Comparison of ENCODE assay signal across 30 cellular contexts in the genomic region with DNA sequence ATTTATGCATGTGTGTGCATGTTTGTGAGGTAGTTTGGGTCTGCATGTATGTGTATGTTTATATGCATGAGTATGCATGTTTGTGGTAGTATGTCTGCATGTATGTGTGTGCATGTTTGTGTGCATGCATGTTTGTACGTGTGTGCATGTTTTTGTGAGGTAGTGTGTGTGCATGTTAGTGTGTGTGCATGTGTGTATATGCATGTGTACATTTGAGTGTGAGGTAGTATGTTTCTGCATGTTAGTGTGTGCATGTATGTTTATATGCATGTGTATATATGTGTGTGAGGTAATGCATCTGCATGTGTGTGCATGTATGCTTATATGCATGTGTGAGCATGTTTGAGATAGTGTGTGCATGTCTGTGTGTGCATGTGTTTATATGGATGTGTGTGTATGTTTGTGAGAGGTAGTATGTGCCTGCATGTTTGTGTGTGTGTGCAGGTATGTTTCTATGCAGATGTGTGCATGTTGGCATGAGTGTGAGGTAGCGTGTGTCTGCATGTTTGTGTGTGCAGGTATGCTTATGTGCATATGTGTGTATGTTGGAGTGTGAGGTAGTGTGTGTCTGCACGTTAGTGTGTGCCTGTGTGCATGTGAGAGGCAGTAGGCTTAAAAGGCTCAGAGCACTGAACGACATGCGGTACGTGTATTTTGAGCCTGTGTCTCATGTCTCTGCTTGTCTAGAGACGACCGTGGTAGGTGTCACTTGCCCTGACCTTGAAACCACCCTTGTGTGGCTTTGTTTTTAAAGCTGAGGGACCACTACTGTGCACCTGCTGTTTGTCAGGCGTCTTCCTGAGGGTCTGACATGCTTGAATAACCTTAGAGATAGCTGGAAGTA. TPM values are rescaled to one million over a fixed set of nuclear protein-coding genes. Genes with fewer than 3 reads are reported as not detected.
DNase-seq lines count a peak whose midpoint lies in the region; ATAC-seq, FAIRE-seq and TF ChIP-seq lines count a peak whose summit lies in the region.
"Had no signal": no experiment of that assay in that cellular context is flagged by ENCODE, and none has a peak within 500 bp of the region (broad histone marks: within the 10 kb centered on the region; RNA-seq: fewer than 3 reads in every experiment).

No MANE protein-coding gene starts in this region.

- no peak for ATAC-seq in HepG2
- ATAC-seq in right lobe of liver: no peak
- no peak for ATAC-seq in T-helper 17 cell
- ATAC-seq: foreskin keratinocyte; left lung; naive thymus-derived CD8-positive, alpha-beta T cell had no signal

- H3K4me1 ChIP-seq in HepG2 (ENCODE audit: insufficient read depth, low read length): no peaks in the 10 kb centered on the region
- H3K4me1 ChIP-seq in right lobe of liver: peaks cover 0 to 15% (median 6%) of the 10 kb centered on the region in 4 donors
- peaks cover 20% of the 10 kb centered on the region for H3K4me1 ChIP-seq in keratinocyte (ENCODE audit: control insufficient read depth, extremely low read depth, insufficient read depth, low read length)
- H3K4me1 ChIP-seq: left lung, pancreas had no signal

- no peaks in the 10 kb centered on the region for H3K27me3 Mint-ChIP-seq in T-helper 17 cell
- H3K27me3 Mint-ChIP-seq: activated CD4-positive, alpha-beta T cell treated with anti-CD3 and anti-CD28 coated beads, Interleukin-2, amount 10 ng/mL, durations not matched to agents 24 days and 14 days; activated naive CD4-positive, alpha-beta T cell treated with anti-CD3 and anti-CD28 coated beads, Interleukin-2, amount 50 U/mL, for 24 hours; CD8-positive, alpha-beta memory T cell; naive thymus-derived CD8-positive, alpha-beta T cell; stimulated activated naive CD8-positive, alpha-beta T cell treated with anti-CD3 and anti-CD28 coated beads, Interleukin-15, Interleukin-2, amounts not matched to agents 100 ng/mL and 50 ng/mL, for 24 hours had no signal

- no peaks in the 10 kb centered on the region for H3K79me2 ChIP-seq in HepG2 (ENCODE audit: insufficient read depth, low read length)
- peaks cover 22% of the 10 kb centered on the region for H3K79me2 ChIP-seq in keratinocyte (ENCODE audit: control insufficient read depth, insufficient read depth, low read length)

- H3K9me3 ChIP-seq in HepG2 (ENCODE audit: low read length): no peaks in the 10 kb centered on the region
- no peaks in the 10 kb centered on the region for H3K9me3 ChIP-seq in right lobe of liver
- no peaks in the 10 kb centered on the region for H3K9me3 ChIP-seq in T-helper 17 cell (ENCODE audit: control insufficient read depth, low read length, poor library complexity, severe bottlenecking)
- H3K9me3 ChIP-seq in keratinocyte (ENCODE audit: control insufficient read depth, low read depth, low read length): no peaks in the 10 kb centered on the region
- H3K9me3 ChIP-seq: ascending aorta, left lung, pancreas, SK-N-SH, thyroid gland had no signal

- H4K20me1 ChIP-seq in HepG2 (ENCODE audit: insufficient read depth, low read length) (0 out of 2 replicates have a peak, but pooled peaks cover 2% of the 10 kb centered on the region), keratinocyte (ENCODE audit: control insufficient read depth, extremely low read depth, insufficient read depth, low read length) (no peaks in the 10 kb centered on the region)

- no TSS peak for BruUV-seq in HepG2 (replicated peaks; lab: Mats Ljungman, UMichigan)

- H2AFZ ChIP-seq in HepG2 (ENCODE audit: low read length): no peak overlapping the region
- H2AFZ ChIP-seq in keratinocyte (ENCODE audit: control insufficient read depth, low read length): no peak overlapping the region

- peak overlapping the region; percentile 45 for H3K27ac Mint-ChIP-seq in T-helper 17 cell
- H3K27ac Mint-ChIP-seq: activated CD4-positive, alpha-beta T cell treated with anti-CD3 and anti-CD28 coated beads, Interleukin-2, amount 10 ng/mL, durations not matched to agents 24 days and 14 days; activated naive CD4-positive, alpha-beta T cell treated with anti-CD3 and anti-CD28 coated beads, Interleukin-2, amount 50 U/mL, for 24 hours; activated T-helper 1 cell treated with anti-CD3 and anti-CD28 coated beads, Interleukin-12 subunit alpha, Interleukin-12 subunit beta, Interleukin-2, Interleukin-4 antibody, amounts not matched to agents 30 ng/mL and 10 ng/mL and 1 ng/mL, durations not matched to agents 14 hours and 24 hours and 36 hours; mesothelial cell of epicardium; stimulated activated naive CD8-positive, alpha-beta T cell treated with anti-CD3 and anti-CD28 coated beads, Interleukin-15, Interleukin-2, amounts not matched to agents 100 ng/mL and 50 ng/mL, for 24 hours had no signal

- 80% methylated on average over 7 of the region's 9 CpGs for WGBS in HepG2 (ENCODE audit: low lambda C conversion rate)
- 49% methylated on average over 5 of the region's 9 CpGs for WGBS in right lobe of liver (ENCODE audit: insufficient coverage, low coverage, low lambda C conversion rate, missing lambda C conversion rate)

- POLR2A ChIA-PET in HepG2 (lab: Yijun Ruan, JAX): no interaction called here

- CTCF ChIA-PET in HepG2 (lab: Yijun Ruan, JAX; ENCODE audit: low intra/inter-chr PET ratio, low total read pairs): no interaction called here

- no peak for TF ChIP-seq CTCF in HepG2 (CRISPR knock-in tag; IDR thresholded peaks at IDR 0.05)
- TF ChIP-seq CTCF in right lobe of liver (IDR thresholded peaks at IDR 0.05): no peak
- TF ChIP-seq CTCF in keratinocyte (optimal IDR thresholded peaks at IDR 0.05 in 1 of 3, IDR thresholded peaks at IDR 0.05 in 1 of 3, conservative IDR thresholded peaks at IDR 0.05 in 1 of 3; ENCODE audit: extremely low read depth in 1 of 3, insufficient read depth in 2 of 3, low read length in 3 of 3): no peak

- H3K27me3 ChIP-seq in HepG2 (ENCODE audit: control insufficient read depth in 1 of 2, insufficient read depth in 2 of 2, low read length in 2 of 2): no peaks in the 10 kb centered on the region
- no peaks in the 10 kb centered on the region for H3K27me3 ChIP-seq in right lobe of liver
- H3K27me3 ChIP-seq in keratinocyte (ENCODE audit: control insufficient read depth, extremely low read depth, insufficient read depth, low read length): no peaks in the 10 kb centered on the region
- H3K27me3 ChIP-seq: ascending aorta, foreskin keratinocyte, left lung, pancreas, thyroid gland had no signal

- peaks cover 9% of the 10 kb centered on the region for H3K4me1 Mint-ChIP-seq in T-helper 17 cell
- H3K4me1 Mint-ChIP-seq: activated CD4-positive, alpha-beta T cell treated with anti-CD3 and anti-CD28 coated beads, Interleukin-2, amount 10 ng/mL, durations not matched to agents 24 days and 14 days; activated naive CD4-positive, alpha-beta T cell treated with anti-CD3 and anti-CD28 coated beads, Interleukin-2, amount 50 U/mL, for 24 hours; CD8-positive, alpha-beta memory T cell; immature natural killer cell; mesothelial cell of epicardium had no signal

- peaks cover 3% of the 10 kb centered on the region for H3K9me1 ChIP-seq in keratinocyte (ENCODE audit: control insufficient read depth, extremely low read depth, insufficient read depth, low read length)

- in situ Hi-C loops in HepG2 (cut with HindIII; ENCODE audit: extremely low pct_ligation_motif_present, low pct_unique_long_range_greater_than_20kb): no loop called here

- H3K36me3 ChIP-seq in HepG2 (replicated peaks in 1 of 2; ENCODE audit: control insufficient read depth in 1 of 2, insufficient read depth in 2 of 2, low read length in 2 of 2) (no peaks in the 10 kb centered on the region; a peak in 1 of 5 replicates), right lobe of liver (no peaks in the 10 kb centered on the region), keratinocyte (ENCODE audit: control insufficient read depth in 2 of 2, extremely low read depth in 1 of 2, insufficient read depth in 2 of 2, low read length in 2 of 2) (peaks cover 36 to 57% of the 10 kb centered on the region in 2 experiments)
- H3K36me3 ChIP-seq: pancreas had no signal

- TF ChIP-seq POLR2A in HepG2 (IDR thresholded peaks at IDR 0.05; ENCODE audit: insufficient read depth in 1 of 2, low read depth in 2 of 2, low read length in 2 of 2) (no peak), right lobe of liver (IDR thresholded peaks at IDR 0.05) (no peak)

- peaks cover 10% of the 10 kb centered on the region for H3K36me3 Mint-ChIP-seq in T-helper 17 cell (ENCODE audit: low read depth)

- no peak for TF ChIP-seq EP300 in HepG2 (IDR thresholded peaks at IDR 0.05; ENCODE audit: low read depth in 2 of 2, low read length in 2 of 2)
- TF ChIP-seq EP300 in HepG2 (CRISPR knock-in tag; IDR thresholded peaks at IDR 0.05; ENCODE audit: borderline replicate concordance): no peak

- dilution Hi-C loops in keratinocyte (cut with MboI; ENCODE audit: extremely low pct_ligation_motif_present, low sequenced_read_pairs): no loop called here

- no peak for TF ChIP-seq RAD21 in HepG2 (CRISPR knock-in tag; IDR thresholded peaks at IDR 0.05)

- no peak for DNase-seq in HepG2 (ENCODE audit: low spot score)
- DNase-seq in right lobe of liver: no peak
- DNase-seq in T-helper 17 cell: no peak
- no peak for DNase-seq in keratinocyte (ENCODE audit: low read depth, low spot score)
- DNase-seq in NCI-H524 treated with DMSO at 0.1 percent for 48 hours (lab: John Stamatoyannopoulos, UW): no peak
- DNase-seq in DMS53 treated with DMSO at 0.1 percent for 48 hours (lab: John Stamatoyannopoulos, UW; ENCODE audit: unreplicated experiment): no peak
- DNase-seq in SKM-1 (lab: John Stamatoyannopoulos, UW; ENCODE audit: unreplicated experiment): no peak
- no peak for DNase-seq in NCI-H1694 (lab: John Stamatoyannopoulos, UW)
- DNase-seq: activated CD4-positive, alpha-beta T cell treated with anti-CD3 and anti-CD28 coated beads, Interleukin-2, amount 10 ng/mL, durations not matched to agents 24 days and 14 days; effector CD4-positive, alpha-beta T cell; foreskin keratinocyte; hippocampal formation; immature natural killer cell; left lung; naive thymus-derived CD8-positive, alpha-beta T cell; NCI-H1048; NCI-H187; NCI-H226; NCI-H748 treated with DMSO at 0.1 percent for 48 hours; pancreas; stimulated activated CD4-positive, alpha-beta T cell treated with anti-CD3 and anti-CD28 coated beads, Interleukin-12 subunit alpha, Interleukin-12 subunit beta, amount 100 ng/mL, for 4 hours had no signal

- H3K9ac ChIP-seq in HepG2 (ENCODE audit: insufficient read depth, low read depth, low read length) (no peak overlapping the region), keratinocyte (ENCODE audit: control insufficient read depth, extremely low read depth, insufficient read depth, low read length) (no peak overlapping the region)
- H3K9ac ChIP-seq: SK-N-SH had no signal

- H3K4me3 Mint-ChIP-seq in T-helper 17 cell: no peak overlapping the region
- H3K4me3 Mint-ChIP-seq: activated CD4-positive, alpha-beta T cell treated with anti-CD3 and anti-CD28 coated beads, Interleukin-2, amount 10 ng/mL, durations not matched to agents 24 days and 14 days; activated naive CD4-positive, alpha-beta T cell treated with anti-CD3 and anti-CD28 coated beads, Interleukin-2, amount 50 U/mL, for 24 hours; activated T-helper 1 cell treated with anti-CD3 and anti-CD28 coated beads, Interleukin-12 subunit alpha, Interleukin-12 subunit beta, Interleukin-2, Interleukin-4 antibody, amounts not matched to agents 30 ng/mL and 10 ng/mL and 1 ng/mL, durations not matched to agents 14 hours and 24 hours and 36 hours; CD8-positive, alpha-beta memory T cell; immature natural killer cell; mesothelial cell of epicardium; naive thymus-derived CD8-positive, alpha-beta T cell; stimulated activated naive CD8-positive, alpha-beta T cell treated with anti-CD3 and anti-CD28 coated beads, Interleukin-15, Interleukin-2, amounts not matched to agents 100 ng/mL and 50 ng/mL, for 24 hours had no signal

- H3K4me3 ChIP-seq in HepG2 (replicated peaks in 1 of 3; ENCODE audit: insufficient read depth in 1 of 3, low read depth in 2 of 3, low read length in 3 of 3) (no peak overlapping the region), right lobe of liver (no peak overlapping the region), keratinocyte (ENCODE audit: control insufficient read depth in 2 of 3, extremely low read depth in 1 of 3, insufficient read depth in 2 of 3, low read depth in 1 of 3, low read length in 3 of 3) (no peak overlapping the region)
- H3K4me3 ChIP-seq: ascending aorta, left lung, pancreas, thyroid gland had no signal

- intact Hi-C loops in HepG2 (cut with micrococcal nuclease; ENCODE audit: unreplicated experiment) (no loop called here), right lobe of liver (cut with DNase I) (no loop called here)

- H3K27ac ChIP-seq in HepG2 (ENCODE audit: extremely low read length, insufficient read depth, low read length) (no peak overlapping the region), right lobe of liver (no peak overlapping the region), keratinocyte (ENCODE audit: control insufficient read depth, insufficient read depth, low read length) (no peak overlapping the region)
- H3K27ac ChIP-seq: ascending aorta, foreskin keratinocyte, left lung, pancreas, VCaP had no signal

- H3K4me2 ChIP-seq in HepG2 (ENCODE audit: low read depth, low read length) (no peak overlapping the region), keratinocyte (ENCODE audit: control insufficient read depth, extremely low read depth, insufficient read depth, low read depth, low read length) (no peak overlapping the region)
- H3K4me2 ChIP-seq: SK-N-SH had no signal

- FAIRE-seq in HepG2 (lab: Jason Lieb, UNC): no peak
- FAIRE-seq in keratinocyte (lab: Jason Lieb, UNC): peak; percentile 48
- FAIRE-seq: pancreas had no signal

RNA-seq across cellular contexts. Expression of a gene that starts 43.7 kb away (rescaled TPM):
- 0.80 and 1.3 TPM in 2 replicates for total RNA-seq in HepG2 (2016; rRNA removed; fragmentation: Illumina TruSeq; extraction: Trizol)
- 0.26 and 0.51 TPM in 2 replicates for total RNA-seq in HepG2 (2016; cell fraction: cytosol; rRNA removed; fragmentation: Illumina TruSeq; extraction: Trizol; ENCODE audit: low read depth)
- 0.52 and 0.78 TPM in 2 replicates for total RNA-seq in HepG2 (2016; cell fraction: insoluble cytoplasmic fraction; rRNA removed; fragmentation: Illumina TruSeq; extraction: Trizol)
- 0.72 and 1.1 TPM in 2 replicates for total RNA-seq in HepG2 (2016; cell fraction: membrane; rRNA removed; fragmentation: Illumina TruSeq; extraction: Trizol)
- total RNA-seq in HepG2 (2016; cell fraction: nucleus; rRNA removed; fragmentation: Illumina TruSeq; extraction: Trizol): 1.5 and 2.3 TPM in 2 replicates
- 1.9 and 2.4 TPM in 2 replicates for polyA plus RNA-seq in HepG2 (2011; rRNA removed)
- polyA plus RNA-seq in HepG2 (2011; cell fraction: cytosol; rRNA removed): 1.1 and 2.1 TPM in 2 replicates
- 4.2 and 9.0 TPM in 2 replicates for polyA plus RNA-seq in HepG2 (2011; cell fraction: nucleus; rRNA removed)
- 1.1 and 1.3 TPM in 2 replicates for polyA plus RNA-seq in HepG2 (2012)
- polyA plus RNA-seq in HepG2 (2016; cell fraction: cytosol; fragmentation: Illumina TruSeq; extraction: Trizol; ENCODE audit: low read depth): 0.06 and 0.10 TPM in 2 replicates
- polyA plus RNA-seq in HepG2 (2016; cell fraction: insoluble cytoplasmic fraction; fragmentation: Illumina TruSeq; extraction: Trizol; ENCODE audit: low read depth): 0.36 and 0.66 TPM in 2 replicates
- polyA plus RNA-seq in HepG2 (2016; cell fraction: membrane; fragmentation: Illumina TruSeq; extraction: Trizol; ENCODE audit: low read depth): 0.11 and 0.49 TPM in 2 replicates
- 0.51 and 1.1 TPM in 2 replicates for polyA plus RNA-seq in HepG2 (2016; cell fraction: nucleus; fragmentation: Illumina TruSeq; extraction: Trizol; ENCODE audit: insufficient read depth, low read depth)
- polyA minus RNA-seq in HepG2 (2011; rRNA and poly(A)+ RNA removed; ENCODE audit: low replicate concordance): 4.4 and 87.6 TPM in 2 replicates
- polyA minus RNA-seq in HepG2 (2011; cell fraction: cytosol; rRNA and poly(A)+ RNA removed): 2.4 and 2.7 TPM in 2 replicates
- polyA minus RNA-seq in HepG2 (2011; cell fraction: nucleus; rRNA and poly(A)+ RNA removed): 1.5 and 3.5 TPM in 2 replicates
- total RNA-seq in right lobe of liver: 10 to 100 TPM in 3 of 6 experiments, 1 to 10 TPM in 2, under 1 TPM in 1; 0.66 to 24.1 (median 9.2) TPM
- 100 to 1,000 TPM in 1 of 2 donors, 10 to 100 TPM in 1; 76.9 to 106 TPM for total RNA-seq in T-helper 17 cell
- 104 to 134 TPM (median 117 TPM) in 3 replicates for polyA plus RNA-seq in keratinocyte
- 117 TPM for polyA plus RNA-seq in keratinocyte (2011; ENCODE audit: low read depth)
- polyA plus RNA-seq in keratinocyte (2011; cell fraction: cytosol; rRNA removed): 79.3 and 111 TPM in 2 replicates
- polyA plus RNA-seq in keratinocyte (2011; cell fraction: nucleus; rRNA removed): 162 and 174 TPM in 2 replicates
- 134 and 205 TPM in 2 replicates for polyA plus RNA-seq in keratinocyte (2012; ENCODE audit: low replicate concordance)
- polyA minus RNA-seq in keratinocyte: 91.1 to 184 TPM (median 107 TPM) in 3 replicates
- polyA minus RNA-seq in keratinocyte (2011; cell fraction: cytosol; rRNA and poly(A)+ RNA removed): 150 TPM
- 95.1 and 112 TPM in 2 replicates for polyA minus RNA-seq in keratinocyte (2011; cell fraction: nucleus; rRNA and poly(A)+ RNA removed)
